8 cellular contexts compared by ENCODE assay signal in the genomic region with DNA sequence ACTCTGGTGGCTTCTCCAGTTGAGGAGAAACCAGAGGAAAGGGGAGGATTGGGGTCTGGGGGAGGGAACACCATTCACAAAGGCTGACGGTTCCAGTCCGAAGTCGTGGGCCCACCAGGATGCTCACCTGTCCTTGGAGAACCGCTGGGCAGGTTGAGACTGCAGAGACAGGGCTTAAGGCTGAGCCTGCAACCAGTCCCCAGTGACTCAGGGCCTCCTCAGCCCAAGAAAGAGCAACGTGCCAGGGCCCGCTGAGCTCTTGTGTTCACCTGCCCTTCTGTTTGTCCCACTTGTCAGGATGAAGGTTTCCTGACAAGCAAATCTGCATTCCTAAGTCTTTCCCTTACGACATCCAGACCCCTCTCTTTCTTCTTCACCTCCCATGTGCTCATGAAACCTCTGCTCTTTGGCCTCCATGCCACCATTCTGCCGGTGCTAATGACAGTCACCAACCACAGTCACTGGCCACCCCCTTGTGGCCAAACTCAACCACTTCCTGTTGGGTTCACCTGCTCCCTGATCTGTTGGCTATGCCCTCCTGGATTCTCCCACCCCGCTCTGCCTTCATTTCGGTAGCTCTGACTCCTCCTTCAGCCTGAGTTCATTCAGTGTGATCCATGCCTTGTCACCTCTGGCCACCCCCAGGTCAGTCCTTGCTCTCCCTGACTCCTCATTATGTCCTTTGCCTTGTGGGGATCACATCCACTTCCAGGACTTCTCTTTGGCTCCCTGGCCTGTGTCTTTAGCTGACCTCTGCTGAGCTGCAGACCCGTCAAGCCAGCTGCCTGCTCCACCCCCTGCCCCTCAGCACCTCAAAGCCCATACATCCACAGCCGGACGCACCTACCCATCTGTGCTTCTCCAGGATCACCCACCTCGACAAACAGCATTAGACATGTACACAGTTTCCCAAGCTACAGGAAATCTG. TPM values are rescaled to one million over a fixed set of nuclear protein-coding genes. Genes with fewer than 3 reads are reported as not detected.
DNase-seq lines count a peak whose midpoint lies in the region; ATAC-seq, FAIRE-seq and TF ChIP-seq lines count a peak whose summit lies in the region.

No MANE protein-coding gene starts in this region.

- H3K9ac ChIP-seq in DND-41 (ENCODE audit: low read depth, low read length) (no peak overlapping the region), OCI-LY3 (ENCODE audit: low read length) (no peak overlapping the region), kidney (ENCODE audit: low read length in 2 of 2) (no peak overlapping the region)

- H3K27me3 ChIP-seq in DND-41 (ENCODE audit: insufficient read depth, low read length, poor library complexity), result no peaks in the 10 kb centered on the region
- H3K27me3 ChIP-seq in OCI-LY3 (ENCODE audit: low read depth, low read length), result no peaks in the 10 kb centered on the region

- H3K27ac ChIP-seq in DND-41 (ENCODE audit: low read length) (no peak overlapping the region), OCI-LY3 (ENCODE audit: low read length) (no peak overlapping the region), kidney (ENCODE audit: low read depth in 2 of 2, low read length in 2 of 2) (peak overlapping the region in 1 of 2 donors; percentile 23)

- H3K79me2 ChIP-seq in DND-41 (ENCODE audit: insufficient read depth, low read length) (no peaks in the 10 kb centered on the region), OCI-LY3 (ENCODE audit: low read length) (no peaks in the 10 kb centered on the region)

- H2AFZ ChIP-seq in DND-41 (ENCODE audit: low read depth, low read length) (no peak overlapping the region), OCI-LY3 (ENCODE audit: low read depth, low read length) (peak overlapping the region; percentile 26)

- H3K9me3 ChIP-seq in DND-41 (ENCODE audit: insufficient read depth, low read length, severe bottlenecking) (no peaks in the 10 kb centered on the region), OCI-LY3 (ENCODE audit: insufficient read depth, low read length) (no peaks in the 10 kb centered on the region), kidney (ENCODE audit: control insufficient read depth in 1 of 2, low read length in 2 of 2) (no peaks in the 10 kb centered on the region)

- peaks cover 3% of the 10 kb centered on the region for H4K20me1 ChIP-seq in DND-41 (ENCODE audit: insufficient read depth, low read length)
- no peaks in the 10 kb centered on the region for H4K20me1 ChIP-seq in OCI-LY3 (ENCODE audit: insufficient read depth, low read length)

- H3K4me1 ChIP-seq in DND-41 (ENCODE audit: insufficient read depth, low read length), result no peaks in the 10 kb centered on the region
- H3K4me1 ChIP-seq in OCI-LY3 (ENCODE audit: low read length), result peaks cover 48% of the 10 kb centered on the region
- peaks cover 4 to 34% of the 10 kb centered on the region in 2 donors for H3K4me1 ChIP-seq in kidney (ENCODE audit: control insufficient read depth in 1 of 2, insufficient read depth in 1 of 2, low read depth in 1 of 2, low read length in 2 of 2)

- H3K4me2 ChIP-seq in DND-41 (ENCODE audit: insufficient read depth, low read length) (no peak overlapping the region), OCI-LY3 (ENCODE audit: low read length) (no peak overlapping the region)

- H3K4me3 ChIP-seq in DND-41 (ENCODE audit: low read depth in 1 of 2, low read length in 2 of 2) (no peak overlapping the region), OCI-LY3 (ENCODE audit: low read length) (no peak overlapping the region), kidney (ENCODE audit: low read length in 2 of 2) (no peak overlapping the region)

- no peak for FAIRE-seq in kidney (lab: Jason Lieb, UNC)

- no peaks in the 10 kb centered on the region for H3K36me3 ChIP-seq in DND-41 (ENCODE audit: insufficient read depth, low read length)
- no peaks in the 10 kb centered on the region for H3K36me3 ChIP-seq in OCI-LY3 (replicated peaks; ENCODE audit: low read depth, low read length)
- H3K36me3 ChIP-seq in kidney (ENCODE audit: control insufficient read depth in 1 of 2, insufficient read depth in 2 of 2, low read length in 2 of 2), result peaks cover 0 to 3% of the 10 kb centered on the region in 2 donors

- ATAC-seq in DND-41 (ENCODE audit: insufficient read depth, low read depth) (no peak), GM21423 (IDR thresholded peaks at IDR 0.05; ENCODE audit: unreplicated experiment) (peak; percentile 61), HG03469 (IDR thresholded peaks at IDR 0.05; ENCODE audit: unreplicated experiment) (no peak), HG03025 (IDR thresholded peaks at IDR 0.05; ENCODE audit: low FRiP score, unreplicated experiment) (no peak)

- no peak for DNase-seq in DND-41
- peak; percentile 33 for DNase-seq in kidney
- no peak for DNase-seq in medulla oblongata (ENCODE audit: extremely low spot score)
- no peak for DNase-seq in putamen (ENCODE audit: low spot score)

- peak; percentile 20 for TF ChIP-seq CTCF in DND-41 (IDR thresholded peaks at IDR 0.05; ENCODE audit: borderline replicate concordance, extremely low read depth, low read length, poor library complexity, severe bottlenecking)
- peak; percentile 65 for TF ChIP-seq CTCF in OCI-LY3 (IDR thresholded peaks at IDR 0.05; ENCODE audit: low read depth, low read length)
- peak; percentile 31 for TF ChIP-seq CTCF in kidney (IDR thresholded peaks at IDR 0.05; ENCODE audit: borderline replicate concordance, extremely low read depth, insufficient read depth)

- intact Hi-C loops in kidney (cut with DNase I), result no loop called here

RNA-seq across cellular contexts. Expression of a gene that starts 17.6 kb away (rescaled TPM):
- total RNA-seq in kidney, result 19.6 TPM
- 132 TPM for polyA plus RNA-seq in kidney (ENCODE audit: insufficient read depth, low read depth, low replicate concordance)

RNA-seq across cellular contexts. Expression of a gene that starts 47.7 kb away (rescaled TPM):
- 29.9 TPM for total RNA-seq in kidney
- polyA plus RNA-seq in kidney (ENCODE audit: insufficient read depth, low read depth, low replicate concordance), result 102 TPM
